Comparison of ENCODE assay signal across 10 cellular contexts in genomic region chr5:154713615-154714125, GRCh38. TPM values are rescaled to one million over a fixed set of nuclear protein-coding genes. Genes with fewer than 3 reads are reported as not detected.
A peak's percentile ranks its signal among the peaks of the same experiment; 100 is the strongest.
DNase-seq lines count a peak whose midpoint lies in the region; ATAC-seq, FAIRE-seq and TF ChIP-seq lines count a peak whose summit lies in the region.
"Had no signal": no experiment of that assay in that cellular context is flagged by ENCODE, and none has a peak within 500 bp of the region (broad histone marks: within the 10 kb centered on the region; RNA-seq: fewer than 3 reads in every experiment).

No MANE protein-coding gene starts in this region.

- H3K27me3 ChIP-seq in HCT116 (ENCODE audit: insufficient read depth, low read length), result no peaks in the 10 kb centered on the region
- no peaks in the 10 kb centered on the region for H3K27me3 ChIP-seq in sigmoid colon

- H3K36me3 ChIP-seq in HCT116 (ENCODE audit: control insufficient read depth in 1 of 2, insufficient read depth in 2 of 2, low read length in 2 of 2), result no peaks in the 10 kb centered on the region
- H3K36me3 ChIP-seq in sigmoid colon, result no peaks in the 10 kb centered on the region

- TF ChIP-seq RAD21 in HCT116 (IDR thresholded peaks at IDR 0.05; ENCODE audit: low read depth), result no peak

- POLR2A ChIA-PET in HCT116 (lab: Charles Lee), result interaction anchor here (1.0 to 1.6 kb wide), 3 partner anchors 12 to 144 kb away, joined by 3 to 4 read pairs (median 4); partner anchors contain the start of gene CNOT8

- H3K9me2 ChIP-seq in HCT116 (ENCODE audit: insufficient read depth), result no peaks in the 10 kb centered on the region

- H3K4me2 ChIP-seq in HCT116 (ENCODE audit: low read length), result peak overlapping the region; percentile 99

- no peak for TF ChIP-seq POLR2A in HCT116 (IDR thresholded peaks at IDR 0.05; ENCODE audit: borderline replicate concordance, extremely low read depth, insufficient read depth, insufficient read length)
- TF ChIP-seq POLR2A in sigmoid colon (IDR thresholded peaks at IDR 0.05), result no peak
- no peak for TF ChIP-seq POLR2A in GM12891 (IDR thresholded peaks at IDR 0.05; ENCODE audit: low read depth, low read length)

- FAIRE-seq in GM12891 (lab: Jason Lieb, UNC), result no peak

- DNase-seq in HCT116 (ENCODE audit: low read depth, low spot score) (no peak), SW480 (ENCODE audit: low spot score) (peak; percentile 8), sigmoid colon (peak; percentile 30), KG1 (lab: John Stamatoyannopoulos, UW) (no peak), GM12891 (ENCODE audit: insufficient read length, low spot score) (no peak), NCI-H128 (lab: John Stamatoyannopoulos, UW; ENCODE audit: unreplicated experiment) (no peak)
- DNase-seq: amygdala, DMS79 had no signal

- H3K9me3 ChIP-seq in HCT116 (ENCODE audit: control insufficient read depth in 1 of 2, insufficient read depth in 1 of 2, low read depth in 1 of 2, low read length in 2 of 2), result no peaks in the 10 kb centered on the region
- H3K9me3 ChIP-seq in sigmoid colon, result no peaks in the 10 kb centered on the region

- peak overlapping the region; percentile 63 for H3K9ac ChIP-seq in HCT116 (ENCODE audit: low read length)

- no peak for ATAC-seq in HCT116
- ATAC-seq in HG02623 (IDR thresholded peaks at IDR 0.05; ENCODE audit: unreplicated experiment), result no peak

- H2AFZ ChIP-seq in HCT116 (ENCODE audit: low read depth, low read length, poor library complexity, severe bottlenecking), result no peak overlapping the region

- H3K4me3 ChIP-seq in HCT116 (replicated peaks in 1 of 2; ENCODE audit: low read depth in 1 of 2, low read length in 2 of 2) (peak overlapping the region; percentile 55 to 66), iPS-11a (ENCODE audit: low read depth, low read length) (peak overlapping the region; percentile 4), sigmoid colon (no peak overlapping the region)

- no peaks in the 10 kb centered on the region for H4K20me1 ChIP-seq in HCT116 (ENCODE audit: insufficient read depth)

- TSS peak; percentile 65 for BruUV-seq in HCT116 (replicated peaks; lab: Mats Ljungman, UMichigan)

- CTCF ChIA-PET in HCT116 (lab: Charles Lee), result interaction anchor here (1.4 kb wide), 1 partner anchor 31 kb away, joined by 5 read pairs; no protein-coding TSS in a partner anchor

- no peak overlapping the region for H3K27ac ChIP-seq in HCT116 (ENCODE audit: low read depth, low read length)
- peak overlapping the region in 3 of 4 donors; percentile 8 to 43 (median 18) for H3K27ac ChIP-seq in sigmoid colon

- WGBS in sigmoid colon, 2 donors, result 23 to 64% methylated on average over 2 of the region's 2 CpGs

- no peaks in the 10 kb centered on the region for H3K79me2 ChIP-seq in HCT116 (ENCODE audit: insufficient read depth, low read length)

- intact Hi-C loops in HCT116 (cut with micrococcal nuclease) (loop anchor here (2.0 kb wide), 1 partner anchor 41 kb away; the partner anchor contains the start of gene LARP1), sigmoid colon (cut with DNase I) (no loop called here)

- TF ChIP-seq CTCF in HCT116 (IDR thresholded peaks at IDR 0.05 in 2 of 3, conservative IDR thresholded peaks at IDR 0.05 in 1 of 3; ENCODE audit: borderline replicate concordance in 1 of 3, insufficient read depth in 1 of 3, low read depth in 2 of 3, low read length in 2 of 3) (no peak), sigmoid colon (IDR thresholded peaks at IDR 0.05) (no peak)

- no peak for TF ChIP-seq EP300 in sigmoid colon (IDR thresholded peaks at IDR 0.05)

- RAD21 ChIA-PET in HCT116 (lab: Charles Lee; ENCODE audit: low non-redundant PET in 1 of 2, low total read pairs in 2 of 2, uncharacterized antibody in 2 of 2, unreplicated experiment in 2 of 2), result no interaction called here

- H3K4me1 ChIP-seq in HCT116 (ENCODE audit: control insufficient read depth in 1 of 2, insufficient read depth in 2 of 2, low read length in 2 of 2) (peaks cover 26 to 44% of the 10 kb centered on the region in 2 experiments), sigmoid colon (peaks cover 0 to 18% (median 14%) of the 10 kb centered on the region in 4 donors)

TF ChIP-seq in HCT116, 20 proteins besides CTCF, POLR2A, EP300 and RAD21:
- TF ChIP-seq REST (IDR thresholded peaks at IDR 0.05; ENCODE audit: low read depth) (no peak), CBX3 (IDR thresholded peaks at IDR 0.05; ENCODE audit: low read depth) (no peak), SIN3A (IDR thresholded peaks at IDR 0.05; ENCODE audit: low read depth) (no peak), EZH2phosphoT487 (IDR thresholded peaks at IDR 0.05; ENCODE audit: borderline replicate concordance) (no peak), YY1 (IDR thresholded peaks at IDR 0.05; ENCODE audit: extremely low read depth, insufficient replicate concordance, low read depth, low read length) (no peak), JUND (IDR thresholded peaks at IDR 0.05) (no peak), SP1 (IDR thresholded peaks at IDR 0.05; ENCODE audit: low read depth) (no peak), EZH2 (IDR thresholded peaks at IDR 0.05) (no peak), ZFX (IDR thresholded peaks at IDR 0.05) (no peak), FOSL1 (IDR thresholded peaks at IDR 0.05; ENCODE audit: low read depth) (no peak)

TF ChIP-seq in GM12891, 5 proteins besides CTCF, POLR2A, EP300 and RAD21:
- no peak for TF ChIP-seq TAF1 (IDR thresholded peaks at IDR 0.05; ENCODE audit: low read depth, low read length)
- TF ChIP-seq POLR2AphosphoS5 (IDR thresholded peaks at IDR 0.05; ENCODE audit: low read depth, low read length), result no peak
- no peak for TF ChIP-seq POU2F2 (IDR thresholded peaks at IDR 0.05; ENCODE audit: low read depth, low read length)

RNA-seq across cellular contexts. Expression of gene LARP1, which starts 41.5 kb away (rescaled TPM):
- total RNA-seq in HCT116 (2021; ENCODE audit: unreplicated experiment) (201 TPM), sigmoid colon (10 to 100 TPM; 47.4 to 97.8 (median 55.6) TPM)
- polyA plus RNA-seq in HCT116 (2012), result 71.0 and 79.3 TPM in 2 replicates
- 10 to 100 TPM; 10.2 to 68.2 (median 15.5) TPM for polyA plus RNA-seq in sigmoid colon
- polyA plus RNA-seq in GM12891 (2012; ENCODE audit: low read depth, missing spikeins), result 43.5 TPM

Comparison
In these comparisons a context has a peak if more than half of its experiments do, and no peak if none do; other contexts are left out.
1. DNase-seq: peak in SW480 (single experiment) and sigmoid colon (single experiment); none in HCT116 (single experiment), KG1 (single experiment), GM12891 (single experiment) and NCI-H128 (single experiment).
2. H3K4me3 ChIP-seq: peak in HCT116 (2 of 2) and iPS-11a (single experiment); none in sigmoid colon (0 of 4).